In the genomic region with DNA sequence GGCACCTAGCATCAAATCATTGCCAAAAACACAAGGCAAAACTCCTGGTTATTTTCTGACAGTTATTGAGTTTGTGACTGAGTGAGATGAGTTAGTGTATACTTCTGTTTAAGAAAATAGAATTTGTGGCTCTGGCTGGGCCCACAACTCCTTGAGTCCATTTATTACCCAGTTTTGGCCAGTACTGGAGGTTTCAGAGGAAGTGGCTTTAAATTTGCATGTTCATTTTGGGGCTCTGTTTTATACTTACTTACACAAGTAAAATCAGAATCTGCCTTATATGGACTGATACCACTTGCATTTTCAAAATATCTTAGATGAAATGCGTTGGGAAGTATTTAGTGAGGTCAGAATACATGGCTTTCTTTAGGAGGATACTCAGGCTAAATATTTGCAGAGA, we compare ENCODE assay signal across 15 cellular contexts. TPM values are rescaled to one million over a fixed set of nuclear protein-coding genes. Genes with fewer than 3 reads are reported as not detected.
DNase-seq lines count a peak whose midpoint lies in the region; ATAC-seq and TF ChIP-seq lines count a peak whose summit lies in the region.
"Had no signal": no experiment of that assay in that cellular context is flagged by ENCODE, and none has a peak within 500 bp of the region (broad histone marks: within the 10 kb centered on the region; RNA-seq: fewer than 3 reads in every experiment).

No MANE protein-coding gene starts in this region.

- peaks cover 11% of the 10 kb centered on the region for H3K4me1 Mint-ChIP-seq in activated CD4-positive, alpha-beta memory T cell treated with anti-CD3 and anti-CD28 coated beads for 36 hours (ENCODE audit: low read depth)

- POLR2A ChIA-PET in activated CD4-positive, alpha-beta memory T cell treated with anti-CD3 and anti-CD28 coated beads for 36 hours (lab: Charles Lee): no interaction called here

- intact Hi-C loops in activated CD4-positive, alpha-beta memory T cell treated with anti-CD3 and anti-CD28 coated beads for 36 hours (cut with micrococcal nuclease): no loop called here

- H3K27ac Mint-ChIP-seq in activated CD4-positive, alpha-beta memory T cell treated with anti-CD3 and anti-CD28 coated beads for 36 hours: no peak overlapping the region
- H3K27ac Mint-ChIP-seq: activated naive CD8-positive, alpha-beta T cell treated with anti-CD3 and anti-CD28 coated beads, Interleukin-2, amount 10 ng/mL, durations not matched to agents 7 days and 5 days; T-helper 2 cell treated with Interferon-gamma antibody and Interleukin-4, amounts not matched to agents 5 μg/mL and 100 μg/mL, for 36 hours had no signal

- H3K4me3 Mint-ChIP-seq in activated CD4-positive, alpha-beta memory T cell treated with anti-CD3 and anti-CD28 coated beads for 36 hours: no peak overlapping the region
- H3K4me3 Mint-ChIP-seq: activated naive CD8-positive, alpha-beta T cell treated with anti-CD3 and anti-CD28 coated beads, Interleukin-2, amount 10 ng/mL, durations not matched to agents 7 days and 5 days; T-helper 2 cell treated with Interferon-gamma antibody and Interleukin-4, amounts not matched to agents 5 μg/mL and 100 μg/mL, for 36 hours had no signal

- ATAC-seq in GM19463 (IDR thresholded peaks at IDR 0.05; ENCODE audit: unreplicated experiment) (peak; percentile 81), HG02884 (IDR thresholded peaks at IDR 0.05; ENCODE audit: unreplicated experiment) (peak; percentile 77), GM21717 (IDR thresholded peaks at IDR 0.05; ENCODE audit: unreplicated experiment) (no peak)
- ATAC-seq: right cardiac atrium had no signal

- CTCF ChIA-PET in activated CD4-positive, alpha-beta memory T cell treated with anti-CD3 and anti-CD28 coated beads for 36 hours (lab: Charles Lee): no interaction called here

- H3K36me3 Mint-ChIP-seq in activated CD4-positive, alpha-beta memory T cell treated with anti-CD3 and anti-CD28 coated beads for 36 hours: peaks cover 5% of the 10 kb centered on the region
- H3K36me3 Mint-ChIP-seq: activated naive CD8-positive, alpha-beta T cell treated with anti-CD3 and anti-CD28 coated beads, Interleukin-2, amount 10 ng/mL, durations not matched to agents 7 days and 5 days had no signal

- no peaks in the 10 kb centered on the region for H3K9me3 Mint-ChIP-seq in activated CD4-positive, alpha-beta memory T cell treated with anti-CD3 and anti-CD28 coated beads for 36 hours
- H3K9me3 Mint-ChIP-seq: activated naive CD8-positive, alpha-beta T cell treated with anti-CD3 and anti-CD28 coated beads, Interleukin-2, amount 10 ng/mL, durations not matched to agents 7 days and 5 days; T-helper 2 cell treated with Interferon-gamma antibody and Interleukin-4, amounts not matched to agents 5 μg/mL and 100 μg/mL, for 36 hours had no signal

- H3K27me3 Mint-ChIP-seq in activated CD4-positive, alpha-beta memory T cell treated with anti-CD3 and anti-CD28 coated beads for 36 hours: no peaks in the 10 kb centered on the region

- in situ Hi-C loops in GM13977 (cut with MboI; ENCODE audit: low pct_unique_long_range_greater_than_20kb, low sequenced_read_pairs, unreplicated experiment): no loop called here

- peak; percentile 26 for DNase-seq in GM13977 (ENCODE audit: low spot score)
- peak; percentile 34 to 42 for DNase-seq in NOMO-1 (lab: John Stamatoyannopoulos, UW; ENCODE audit: unreplicated experiment in 2 of 2)
- no peak for DNase-seq in NCI-H446 treated with DMSO at 0.1 percent for 48 hours (lab: John Stamatoyannopoulos, UW)
- DNase-seq in NCI-H2107 (lab: John Stamatoyannopoulos, UW): no peak
- DNase-seq in activated CD4-positive, alpha-beta memory T cell treated with anti-CD3 and anti-CD28 coated beads for 36 hours: no peak
- DNase-seq: activated naive CD8-positive, alpha-beta T cell treated with anti-CD3 and anti-CD28 coated beads, Interleukin-2, amount 10 ng/mL, durations not matched to agents 7 days and 5 days; DND-41; GOT3; NCI-H1417 treated with DMSO at 0.1 percent for 48 hours; right cardiac atrium; transverse colon had no signal

- no peak for TF ChIP-seq CTCF in GM13977 (IDR thresholded peaks at IDR 0.05; ENCODE audit: extremely low read depth, insufficient read depth, missing control alignments)

RNA-seq across cellular contexts. Expression of a gene that starts 29.0 kb away (rescaled TPM):
- 1 to 10 TPM; 3.7 to 4.5 TPM for total RNA-seq in activated CD4-positive, alpha-beta memory T cell treated with anti-CD3 and anti-CD28 coated beads for 36 hours
- total RNA-seq: activated naive CD8-positive, alpha-beta T cell treated with anti-CD3 and anti-CD28 coated beads, Interleukin-2, amount 10 ng/mL, durations not matched to agents 7 days and 5 days had no signal

Comparison
In these comparisons a context has a peak if more than half of its experiments do, and no peak if none do; other contexts are left out.
1. DNase-seq: peak in GM13977 (single experiment) and NOMO-1 (2 of 2); none in NCI-H446 treated with DMSO at 0.1 percent for 48 hours (single experiment), NCI-H2107 (single experiment) and activated CD4-positive, alpha-beta memory T cell treated with anti-CD3 and anti-CD28 coated beads for 36 hours (single experiment).